In the genomic region with DNA sequence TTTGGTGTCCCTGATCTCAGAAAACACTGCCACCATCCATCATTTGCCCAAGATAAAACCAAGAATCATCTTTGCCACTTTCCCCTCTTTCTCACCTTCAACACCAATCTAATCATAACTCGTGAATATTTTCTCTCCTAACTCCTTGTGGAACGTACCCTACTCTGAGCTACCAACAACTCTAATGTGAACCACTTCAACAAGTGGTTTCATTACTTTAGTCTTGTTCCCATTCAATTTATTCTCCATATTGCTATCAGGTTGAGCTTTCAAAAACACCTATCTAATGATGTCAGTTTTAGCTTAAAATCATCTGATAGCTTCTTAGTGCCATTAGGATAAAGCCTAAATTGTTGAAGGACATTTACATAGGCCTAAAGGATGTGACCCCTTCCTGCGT, we compare ENCODE assay signal across 30 cellular contexts.
"Had no signal": no experiment of that assay in that cellular context is flagged by ENCODE, and none has a peak within 500 bp of the region (broad histone marks: within the 10 kb centered on the region; RNA-seq: fewer than 3 reads in every experiment).

No MANE protein-coding gene starts in this region.

- H3K9ac ChIP-seq: neural progenitor cell, parathyroid adenoma had no signal

- H3K4me3 Mint-ChIP-seq: activated CD4-positive, alpha-beta T cell treated with anti-CD3 and anti-CD28 coated beads, Interleukin-2, amount 10 ng/mL, durations not matched to agents 24 days and 14 days; activated CD8-positive, alpha-beta T cell treated with anti-CD3 and anti-CD28 coated beads for 36 hours; activated naive CD4-positive, alpha-beta T cell treated with anti-CD3 and anti-CD28 coated beads, Interleukin-2, amount 10 ng/mL, durations not matched to agents 7 days and 5 days; dendritic cell treated with granulocyte-macrophage colony-stimulating factor and Interleukin-4, amounts not matched to agents 40 ng/mL and 50 ng/mL, for 4 days; mesothelial cell of epicardium; neural progenitor cell; T-helper 1 cell treated with Interleukin-12 subunit alpha and Interleukin-12 subunit beta and Interleukin-4 antibody, amounts not matched to agents 30 μg/mL and 1 μg/mL, for 36 hours had no signal

- H3K4me3 ChIP-seq: gastroesophageal sphincter, hepatocyte, neural progenitor cell, testis, transverse colon had no signal

- DNase-seq: activated CD4-positive, alpha-beta T cell treated with anti-CD3 and anti-CD28 coated beads, Interleukin-2, amount 10 ng/mL, durations not matched to agents 24 days and 14 days; activated CD8-positive, alpha-beta T cell treated with anti-CD3 and anti-CD28 coated beads for 36 hours; activated effector memory CD4-positive, alpha-beta T cell treated with anti-CD3 and anti-CD28 coated beads, Interleukin-2, amount 50 U/mL, for 16 hours; activated naive CD4-positive, alpha-beta T cell treated with anti-CD3 and anti-CD28 coated beads, Interleukin-2, amount 10 ng/mL, durations not matched to agents 7 days and 5 days; amniotic stem cell; caudate nucleus; left colon; mammary epithelial cell; naive thymus-derived CD8-positive, alpha-beta T cell; occipital lobe; right cardiac atrium; stimulated activated CD4-positive, alpha-beta T cell treated with anti-CD3 and anti-CD28 coated beads, Interleukin-15, amount 100 ng/mL, for 24 hours; stimulated activated CD4-positive, alpha-beta T cell treated with anti-CD3 and anti-CD28 coated beads, Interleukin-2, amount 100 ng/mL, for 24 hours; stimulated activated naive CD4-positive, alpha-beta T cell; SW 1271; T-helper 9 cell; testis; transverse colon had no signal

- H3K9me3 ChIP-seq: gastroesophageal sphincter, testis, transverse colon had no signal

- H3K4me1 ChIP-seq: parathyroid adenoma, testis, transverse colon had no signal

- H3K27ac Mint-ChIP-seq: activated CD4-positive, alpha-beta T cell treated with anti-CD3 and anti-CD28 coated beads, Interleukin-2, amount 10 ng/mL, durations not matched to agents 24 days and 14 days; activated CD8-positive, alpha-beta T cell treated with anti-CD3 and anti-CD28 coated beads for 36 hours; activated naive CD4-positive, alpha-beta T cell treated with anti-CD3 and anti-CD28 coated beads, Interleukin-2, amount 10 ng/mL, durations not matched to agents 7 days and 5 days; dendritic cell treated with granulocyte-macrophage colony-stimulating factor and Interleukin-4, amounts not matched to agents 40 ng/mL and 50 ng/mL, for 4 days; mesothelial cell of epicardium; neural progenitor cell; T-helper 1 cell treated with Interleukin-12 subunit alpha and Interleukin-12 subunit beta and Interleukin-4 antibody, amounts not matched to agents 30 μg/mL and 1 μg/mL, for 36 hours had no signal

- H3K79me2 ChIP-seq: hepatocyte had no signal

- H3K27ac ChIP-seq: gastroesophageal sphincter, hepatocyte, neural progenitor cell, parathyroid adenoma, testis, transverse colon, VCaP had no signal

- H3K27me3 Mint-ChIP-seq: activated CD4-positive, alpha-beta T cell treated with anti-CD3 and anti-CD28 coated beads, Interleukin-2, amount 10 ng/mL, durations not matched to agents 24 days and 14 days; activated CD8-positive, alpha-beta T cell treated with anti-CD3 and anti-CD28 coated beads for 36 hours; activated naive CD4-positive, alpha-beta T cell treated with anti-CD3 and anti-CD28 coated beads, Interleukin-2, amount 10 ng/mL, durations not matched to agents 7 days and 5 days; dendritic cell treated with granulocyte-macrophage colony-stimulating factor and Interleukin-4, amounts not matched to agents 40 ng/mL and 50 ng/mL, for 4 days; naive thymus-derived CD8-positive, alpha-beta T cell had no signal

- H2AFZ ChIP-seq: hepatocyte, neural progenitor cell, parathyroid adenoma had no signal

- H3K4me1 Mint-ChIP-seq: mesothelial cell of epicardium had no signal

- H3K9me3 Mint-ChIP-seq: activated CD4-positive, alpha-beta T cell treated with anti-CD3 and anti-CD28 coated beads, Interleukin-2, amount 10 ng/mL, durations not matched to agents 24 days and 14 days; activated CD8-positive, alpha-beta T cell treated with anti-CD3 and anti-CD28 coated beads for 36 hours; activated naive CD4-positive, alpha-beta T cell treated with anti-CD3 and anti-CD28 coated beads, Interleukin-2, amount 10 ng/mL, durations not matched to agents 7 days and 5 days; dendritic cell treated with granulocyte-macrophage colony-stimulating factor and Interleukin-4, amounts not matched to agents 40 ng/mL and 50 ng/mL, for 4 days; naive thymus-derived CD8-positive, alpha-beta T cell; neural progenitor cell; T-helper 1 cell treated with Interleukin-12 subunit alpha and Interleukin-12 subunit beta and Interleukin-4 antibody, amounts not matched to agents 30 μg/mL and 1 μg/mL, for 36 hours had no signal

- H3K27me3 ChIP-seq: gastroesophageal sphincter, hepatocyte, neural progenitor cell, testis, transverse colon had no signal

- ATAC-seq: activated CD4-positive, CD25-positive, alpha-beta regulatory T cell treated with anti-CD3 and anti-CD28 coated beads, Interleukin-2, amount 50 U/mL, for 24 hours; activated CD8-positive, alpha-beta T cell treated with anti-CD3 and anti-CD28 coated beads for 36 hours; gastroesophageal sphincter; left colon; naive thymus-derived CD8-positive, alpha-beta T cell; right cardiac atrium had no signal

- H3K36me3 ChIP-seq: neural progenitor cell, transverse colon had no signal

- FAIRE-seq: endometrium, keratinocyte, TTC549 had no signal

- H3K4me2 ChIP-seq: hepatocyte, neural progenitor cell had no signal
